8 cellular contexts compared by ENCODE assay signal in genomic region chr11:58524232-58525036, GRCh38. TPM values are rescaled to one million over a fixed set of nuclear protein-coding genes. Genes with fewer than 3 reads are reported as not detected.
A peak's percentile ranks its signal among the peaks of the same experiment; 100 is the strongest.
DNase-seq lines count a peak whose midpoint lies in the region; ATAC-seq and FAIRE-seq lines count a peak whose summit lies in the region.

No MANE protein-coding gene starts in this region.

- no peaks in the 10 kb centered on the region for H3K27me3 ChIP-seq in layer of hippocampus (ENCODE audit: control insufficient read depth, insufficient read depth, low read length)

- DNase-seq in AG20443 (ENCODE audit: low spot score) (peak; percentile 81), NCI-H1694 treated with DMSO at 0.1 percent for 48 hours (lab: John Stamatoyannopoulos, UW) (peak; percentile 45), cerebellum (ENCODE audit: low spot score) (peak; percentile 46)
- peak; percentile 26 to 35 for DNase-seq in stimulated activated CD4-positive, alpha-beta T cell treated with anti-CD3 and anti-CD28 coated beads, Interleukin-2, amount 100 ng/mL, for 48 hours

- ATAC-seq in GM18508 (IDR thresholded peaks at IDR 0.05; ENCODE audit: insufficient read depth, unreplicated experiment) (peak; percentile 25), HG02973 (IDR thresholded peaks at IDR 0.05; ENCODE audit: unreplicated experiment) (peak; percentile 31)

- peak; percentile 75 for FAIRE-seq in TTC549 (lab: Jason Lieb, UNC)

- peak overlapping the region; percentile 10 for H3K27ac ChIP-seq in layer of hippocampus (ENCODE audit: low read depth, low read length)

RNA-seq across cellular contexts. Expression of gene OR5B21, which starts 16.5 kb away (rescaled TPM):
- total RNA-seq in cerebellum, result not detected

RNA-seq across cellular contexts. Expression of gene LPXN, which starts 51.2 kb away (rescaled TPM):
- total RNA-seq in cerebellum, result 4.5 TPM

RNA-seq across cellular contexts. Expression of gene ZFP91, which starts 54.4 kb away (rescaled TPM):
- 43.4 TPM for total RNA-seq in cerebellum

Comparison
In these comparisons a context has a peak if more than half of its experiments do, and no peak if none do; other contexts are left out.
1. Peak in every context shown above with its lines: DNase-seq, ATAC-seq and H3K27ac ChIP-seq.
2. DNase-seq: peak in every context shown above with its lines; median percentile 81 in AG20443; 46 in cerebellum; 45 in NCI-H1694 treated with DMSO at 0.1 percent for 48 hours; 30 in stimulated activated CD4-positive, alpha-beta T cell treated with anti-CD3 and anti-CD28 coated beads, Interleukin-2, amount 100 ng/mL, for 48 hours.